In the genomic region with DNA sequence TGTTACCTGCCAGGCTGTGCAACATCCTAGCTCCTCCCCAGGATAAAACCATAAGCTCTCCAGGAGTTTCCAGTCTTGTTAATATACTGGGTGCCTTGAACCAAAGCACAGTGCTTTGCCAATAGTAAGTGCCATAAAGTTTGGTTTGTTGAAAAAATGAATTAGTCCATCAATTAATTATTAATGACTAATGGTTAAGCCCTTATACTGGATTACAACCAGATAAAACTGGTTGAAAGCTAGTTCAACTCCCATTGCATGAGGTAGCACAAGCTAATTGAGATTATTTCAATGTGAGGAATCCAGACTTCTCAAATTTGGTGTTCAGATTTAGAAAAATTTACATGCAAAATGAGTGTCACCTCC, we compare ENCODE assay signal across 23 cellular contexts. TPM values are rescaled to one million over a fixed set of nuclear protein-coding genes. Genes with fewer than 3 reads are reported as not detected.
"Had no signal": no experiment of that assay in that cellular context is flagged by ENCODE, and none has a peak within 500 bp of the region (broad histone marks: within the 10 kb centered on the region; RNA-seq: fewer than 3 reads in every experiment).

No MANE protein-coding gene starts in this region.

- H3K79me2 ChIP-seq: hepatocyte had no signal

- H2AFZ ChIP-seq: hepatocyte had no signal

- H3K27ac ChIP-seq: colonic mucosa, hepatocyte, right atrium auricular region, sigmoid colon, skin epidermis, stomach, thoracic aorta, transverse colon had no signal

- ATAC-seq: mucosa of descending colon; naive thymus-derived CD8-positive, alpha-beta T cell had no signal

- DNase-seq: colonic mucosa; dermis blood vessel endothelial cell; foreskin melanocyte; head of caudate nucleus; kidney; left colon; mucosa of descending colon; naive thymus-derived CD8-positive, alpha-beta T cell; sigmoid colon; stimulated activated CD4-positive, alpha-beta T cell treated with anti-CD3 and anti-CD28 coated beads, Interleukin-12 subunit alpha, Interleukin-12 subunit beta, amount 100 ng/mL, for 4 hours; stimulated activated naive CD4-positive, alpha-beta T cell; stomach; substantia nigra; transverse colon had no signal

- H3K4me2 ChIP-seq: hepatocyte had no signal

- H3K4me3 ChIP-seq: colonic mucosa, hepatocyte, mucosa of descending colon, right atrium auricular region, sigmoid colon, skin epidermis, stomach, thoracic aorta, transverse colon had no signal

- H3K36me3 ChIP-seq: colonic mucosa, right atrium auricular region, sigmoid colon, stomach, thoracic aorta, transverse colon had no signal

- H3K4me1 ChIP-seq: colonic mucosa, right atrium auricular region, sigmoid colon had no signal

- H3K27me3 ChIP-seq: colonic mucosa, hepatocyte, right atrium auricular region, sigmoid colon, transverse colon had no signal

- H3K9me3 ChIP-seq: colonic mucosa, mucosa of descending colon, right atrium auricular region, sigmoid colon, stomach, thoracic aorta, transverse colon had no signal

RNA-seq across cellular contexts. Expression of a gene that starts 1.6 kb away (rescaled TPM):
- total RNA-seq: colonic mucosa; dermis blood vessel endothelial cell; hepatocyte; kidney; left colon; liver; mucosa of descending colon; naive thymus-derived CD8-positive, alpha-beta T cell; osteocyte; pulmonary artery endothelial cell; right atrium auricular region; sigmoid colon; stomach; thoracic aorta; transverse colon; ureter had no signal
- polyA plus RNA-seq: hepatocyte; liver; naive thymus-derived CD8-positive, alpha-beta T cell; neural cell; sigmoid colon had no signal

RNA-seq across cellular contexts. Expression of a gene that starts 16.4 kb away (rescaled TPM):
- total RNA-seq: colonic mucosa; dermis blood vessel endothelial cell; kidney; left colon; mucosa of descending colon; naive thymus-derived CD8-positive, alpha-beta T cell; osteocyte; pulmonary artery endothelial cell; right atrium auricular region; sigmoid colon; thoracic aorta; transverse colon had no signal
- polyA plus RNA-seq: naive thymus-derived CD8-positive, alpha-beta T cell; neural cell had no signal

RNA-seq across cellular contexts. Expression of a gene that starts 20.4 kb away (rescaled TPM):
- total RNA-seq: colonic mucosa; dermis blood vessel endothelial cell; hepatocyte; kidney; left colon; liver; mucosa of descending colon; naive thymus-derived CD8-positive, alpha-beta T cell; osteocyte; pulmonary artery endothelial cell; right atrium auricular region; sigmoid colon; stomach; thoracic aorta; transverse colon; ureter had no signal
- polyA plus RNA-seq: hepatocyte; liver; naive thymus-derived CD8-positive, alpha-beta T cell; neural cell; sigmoid colon; stomach had no signal

RNA-seq across cellular contexts. Expression of a gene that starts 36.6 kb away (rescaled TPM):
- total RNA-seq: colonic mucosa; dermis blood vessel endothelial cell; kidney; left colon; liver; mucosa of descending colon; naive thymus-derived CD8-positive, alpha-beta T cell; osteocyte; pulmonary artery endothelial cell; right atrium auricular region; sigmoid colon; stomach; thoracic aorta; transverse colon; ureter had no signal
- polyA plus RNA-seq: hepatocyte; liver; naive thymus-derived CD8-positive, alpha-beta T cell; neural cell had no signal

RNA-seq across cellular contexts. Expression of a gene that starts 51.3 kb away (rescaled TPM):
- total RNA-seq: colonic mucosa; dermis blood vessel endothelial cell; hepatocyte; kidney; left colon; liver; mucosa of descending colon; naive thymus-derived CD8-positive, alpha-beta T cell; osteocyte; pulmonary artery endothelial cell; right atrium auricular region; sigmoid colon; thoracic aorta; transverse colon; ureter had no signal
- polyA plus RNA-seq: hepatocyte; naive thymus-derived CD8-positive, alpha-beta T cell; neural cell had no signal
